In genomic region chr1:163670980-163671757, GRCh38 we compare ENCODE assay signal across 23 cellular contexts.
DNase-seq lines count a peak whose midpoint lies in the region; ATAC-seq and TF ChIP-seq lines count a peak whose summit lies in the region.
"Had no signal": no experiment of that assay in that cellular context is flagged by ENCODE, and none has a peak within 500 bp of the region (broad histone marks: within the 10 kb centered on the region; RNA-seq: fewer than 3 reads in every experiment).

No MANE protein-coding gene starts in this region.

- H4K20me1 ChIP-seq in GM23338 (replicated peaks; ENCODE audit: insufficient read depth) = no peaks in the 10 kb centered on the region

- H3K27me3 ChIP-seq in GM23338 (ENCODE audit: insufficient read depth) (no peaks in the 10 kb centered on the region), left lung (no peaks in the 10 kb centered on the region)
- H3K27me3 ChIP-seq: Peyer's patch, SJCRH30 had no signal

- ATAC-seq in GM23338 (no peak), HG03175 (IDR thresholded peaks at IDR 0.05; ENCODE audit: unreplicated experiment) (no peak), left lung (no peak)
- ATAC-seq: A549 had no signal

- no peaks in the 10 kb centered on the region for H3K36me3 Mint-ChIP-seq in GM23338 (ENCODE audit: low read depth)
- no peaks in the 10 kb centered on the region for H3K36me3 Mint-ChIP-seq in mesothelial cell of epicardium
- H3K36me3 Mint-ChIP-seq: CD14-positive monocyte had no signal

- intact Hi-C loops in left lung (cut with DNase I) = no loop called here

- no peaks in the 10 kb centered on the region for H3F3A ChIP-seq in GM23338 (replicated peaks; ENCODE audit: low read depth)

- H3K27me3 Mint-ChIP-seq in GM23338 (ENCODE audit: insufficient read depth, low read depth, poor library complexity) = peaks cover 2% of the 10 kb centered on the region
- no peaks in the 10 kb centered on the region for H3K27me3 Mint-ChIP-seq in mesothelial cell of epicardium (ENCODE audit: low read depth)
- H3K27me3 Mint-ChIP-seq: B cell had no signal

- TF ChIP-seq CTCF in GM23338 (conservative IDR thresholded peaks at IDR 0.05; ENCODE audit: low read depth in 2 of 2) = no peak
- TF ChIP-seq CTCF in mesothelial cell of epicardium (IDR thresholded peaks at IDR 0.05; ENCODE audit: unreplicated experiment) = no peak
- no peak for TF ChIP-seq CTCF in left lung (IDR thresholded peaks at IDR 0.05)

- H3K4me3 ChIP-seq in GM23338 = no peak overlapping the region
- no peak overlapping the region for H3K4me3 ChIP-seq in left lung
- H3K4me3 ChIP-seq: A549, Peyer's patch, SJCRH30 had no signal

- H3K9me3 ChIP-seq in left lung = peaks cover 0 to 3% of the 10 kb centered on the region in 2 donors
- H3K9me3 ChIP-seq: A549, Peyer's patch, SJCRH30 had no signal

- H3K9me3 Mint-ChIP-seq in GM23338 (no peaks in the 10 kb centered on the region; the same call in 2 of the 3 replicates), mesothelial cell of epicardium (no peaks in the 10 kb centered on the region)

- no peaks in the 10 kb centered on the region for H3K79me2 ChIP-seq in GM23338 (replicated peaks; ENCODE audit: insufficient read depth)

- H3K36me3 ChIP-seq in GM23338 (ENCODE audit: insufficient read depth) (no peaks in the 10 kb centered on the region), left lung (no peaks in the 10 kb centered on the region)
- H3K36me3 ChIP-seq: Peyer's patch, SJCRH30 had no signal

- no peak overlapping the region for H3K4me2 ChIP-seq in GM23338
- H3K4me2 ChIP-seq: A549 had no signal

- H3K4me1 Mint-ChIP-seq in GM23338 = no peaks in the 10 kb centered on the region
- peaks cover 36% of the 10 kb centered on the region for H3K4me1 Mint-ChIP-seq in mesothelial cell of epicardium
- H3K4me1 Mint-ChIP-seq: B cell, CD14-positive monocyte had no signal

- no peaks in the 10 kb centered on the region; the same call in 1 of the 2 replicates for H3K4me1 ChIP-seq in GM23338 (ENCODE audit: insufficient read depth)
- no peaks in the 10 kb centered on the region for H3K4me1 ChIP-seq in left lung
- H3K4me1 ChIP-seq: A549, Peyer's patch, SJCRH30 had no signal

- no peak for DNase-seq in GM23338 (ENCODE audit: low spot score)
- DNase-seq in NCI-H146 (lab: John Stamatoyannopoulos, UW) = peak; percentile 57
- peak; percentile 9 for DNase-seq in astrocyte of the hippocampus (ENCODE audit: low read depth, low spot score)
- no peak for DNase-seq in mesothelial cell of epicardium (ENCODE audit: low spot score in 2 of 2, unreplicated experiment in 2 of 2)
- DNase-seq in stimulated activated CD4-positive, alpha-beta T cell treated with anti-CD3 and anti-CD28 coated beads, Interleukin-2, amount 100 ng/mL, for 48 hours = no peak
- no peak for DNase-seq in left lung
- no peak for DNase-seq in activated CD8-positive, alpha-beta memory T cell treated with anti-CD3 and anti-CD28 coated beads, Interleukin-2, amount 50 U/mL, for 48 hours
- DNase-seq: DMS53, EL, GF-D8, KG1, NCI-H1092, NCI-H1436, NCI-H2029 treated with DMSO at 0.1 percent for 48 hours, NCI-H2171, NCI-H345, NCI-H524, Peyer's patch, SJCRH30 had no signal

- H3K27ac ChIP-seq in GM23338 (ENCODE audit: low read depth) (no peak overlapping the region), left lung (no peak overlapping the region)
- H3K27ac ChIP-seq: A549, Peyer's patch, SJCRH30 had no signal

- H3K4me3 Mint-ChIP-seq in GM23338 = no peak overlapping the region
- no peak overlapping the region for H3K4me3 Mint-ChIP-seq in mesothelial cell of epicardium
- H3K4me3 Mint-ChIP-seq: B cell, CD14-positive monocyte had no signal

- no peak overlapping the region for H3K27ac Mint-ChIP-seq in GM23338
- peak overlapping the region; percentile 76 for H3K27ac Mint-ChIP-seq in mesothelial cell of epicardium
- H3K27ac Mint-ChIP-seq: B cell, CD14-positive monocyte had no signal

- H2AFZ ChIP-seq in GM23338 = peak overlapping the region; percentile 69

- H3K9me2 ChIP-seq in GM23338 (ENCODE audit: insufficient read depth) = peaks cover 17% of the 10 kb centered on the region

TF ChIP-seq in GM23338, 12 proteins besides CTCF, POLR2A, EP300 and RAD21 (continues in another document):
- TF ChIP-seq EZH2 (IDR thresholded peaks at IDR 0.05; ENCODE audit: low read depth, unreplicated experiment) (no peak), JUNB (IDR thresholded peaks at IDR 0.05; ENCODE audit: unreplicated experiment) (no peak), POLR2AphosphoS5 (IDR thresholded peaks at IDR 0.05; ENCODE audit: low read depth) (no peak), STAT1 (IDR thresholded peaks at IDR 0.05; ENCODE audit: unreplicated experiment) (no peak), ZNF331 (CRISPR knock-in tag; IDR thresholded peaks at IDR 0.05; ENCODE audit: low read depth) (no peak), EZH2phosphoT487 (IDR thresholded peaks at IDR 0.05; ENCODE audit: unreplicated experiment) (no peak), NANOG (IDR thresholded peaks at IDR 0.05; ENCODE audit: borderline replicate concordance) (no peak), CREB1 (CRISPR knock-in tag; IDR thresholded peaks at IDR 0.05; ENCODE audit: low read depth) (no peak)
- TF ChIP-seq, protein P1, sequence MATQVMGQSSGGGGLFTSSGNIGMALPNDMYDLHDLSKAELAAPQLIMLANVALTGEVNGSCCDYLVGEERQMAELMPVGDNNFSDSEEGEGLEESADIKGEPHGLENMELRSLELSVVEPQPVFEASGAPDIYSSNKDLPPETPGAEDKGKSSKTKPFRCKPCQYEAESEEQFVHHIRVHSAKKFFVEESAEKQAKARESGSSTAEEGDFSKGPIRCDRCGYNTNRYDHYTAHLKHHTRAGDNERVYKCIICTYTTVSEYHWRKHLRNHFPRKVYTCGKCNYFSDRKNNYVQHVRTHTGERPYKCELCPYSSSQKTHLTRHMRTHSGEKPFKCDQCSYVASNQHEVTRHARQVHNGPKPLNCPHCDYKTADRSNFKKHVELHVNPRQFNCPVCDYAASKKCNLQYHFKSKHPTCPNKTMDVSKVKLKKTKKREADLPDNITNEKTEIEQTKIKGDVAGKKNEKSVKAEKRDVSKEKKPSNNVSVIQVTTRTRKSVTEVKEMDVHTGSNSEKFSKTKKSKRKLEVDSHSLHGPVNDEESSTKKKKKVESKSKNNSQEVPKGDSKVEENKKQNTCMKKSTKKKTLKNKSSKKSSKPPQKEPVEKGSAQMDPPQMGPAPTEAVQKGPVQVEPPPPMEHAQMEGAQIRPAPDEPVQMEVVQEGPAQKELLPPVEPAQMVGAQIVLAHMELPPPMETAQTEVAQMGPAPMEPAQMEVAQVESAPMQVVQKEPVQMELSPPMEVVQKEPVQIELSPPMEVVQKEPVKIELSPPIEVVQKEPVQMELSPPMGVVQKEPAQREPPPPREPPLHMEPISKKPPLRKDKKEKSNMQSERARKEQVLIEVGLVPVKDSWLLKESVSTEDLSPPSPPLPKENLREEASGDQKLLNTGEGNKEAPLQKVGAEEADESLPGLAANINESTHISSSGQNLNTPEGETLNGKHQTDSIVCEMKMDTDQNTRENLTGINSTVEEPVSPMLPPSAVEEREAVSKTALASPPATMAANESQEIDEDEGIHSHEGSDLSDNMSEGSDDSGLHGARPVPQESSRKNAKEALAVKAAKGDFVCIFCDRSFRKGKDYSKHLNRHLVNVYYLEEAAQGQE (IDR thresholded peaks at IDR 0.05; ENCODE audit: unreplicated experiment) = no peak
- TF ChIP-seq, protein P2, sequence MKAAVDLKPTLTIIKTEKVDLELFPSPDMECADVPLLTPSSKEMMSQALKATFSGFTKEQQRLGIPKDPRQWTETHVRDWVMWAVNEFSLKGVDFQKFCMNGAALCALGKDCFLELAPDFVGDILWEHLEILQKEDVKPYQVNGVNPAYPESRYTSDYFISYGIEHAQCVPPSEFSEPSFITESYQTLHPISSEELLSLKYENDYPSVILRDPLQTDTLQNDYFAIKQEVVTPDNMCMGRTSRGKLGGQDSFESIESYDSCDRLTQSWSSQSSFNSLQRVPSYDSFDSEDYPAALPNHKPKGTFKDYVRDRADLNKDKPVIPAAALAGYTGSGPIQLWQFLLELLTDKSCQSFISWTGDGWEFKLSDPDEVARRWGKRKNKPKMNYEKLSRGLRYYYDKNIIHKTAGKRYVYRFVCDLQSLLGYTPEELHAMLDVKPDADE (IDR thresholded peaks at IDR 0.05) = no peak

Comparison
In these comparisons a context has a peak if more than half of its experiments do, and no peak if none do; other contexts are left out.
1. DNase-seq: peak in NCI-H146 (single experiment) and astrocyte of the hippocampus (single experiment); none in GM23338 (single experiment), mesothelial cell of epicardium (0 of 2), stimulated activated CD4-positive, alpha-beta T cell treated with anti-CD3 and anti-CD28 coated beads, Interleukin-2, amount 100 ng/mL, for 48 hours (0 of 2), left lung (0 of 2) and activated CD8-positive, alpha-beta memory T cell treated with anti-CD3 and anti-CD28 coated beads, Interleukin-2, amount 50 U/mL, for 48 hours (single experiment).